9 cellular contexts compared by ENCODE assay signal in genomic region chr1:204150702-204151561, GRCh38. TPM values are rescaled to one million over a fixed set of nuclear protein-coding genes. Genes with fewer than 3 reads are reported as not detected.
DNase-seq lines count a peak whose midpoint lies in the region; ATAC-seq and TF ChIP-seq lines count a peak whose summit lies in the region.
"Had no signal": no experiment of that assay in that cellular context is flagged by ENCODE, and none has a peak within 500 bp of the region (broad histone marks: within the 10 kb centered on the region; RNA-seq: fewer than 3 reads in every experiment).

No MANE protein-coding gene starts in this region.

- H3K23me2 ChIP-seq in H9 (ENCODE audit: insufficient read length, low read depth, low read length, poor library complexity, severe bottlenecking), result peaks cover 6% of the 10 kb centered on the region

- no peaks in the 10 kb centered on the region; the same call in 1 of the 2 replicates for H3K27me3 ChIP-seq in H9 (ENCODE audit: insufficient read depth, low read length)
- peaks cover 0 to 10% (median 0%) of the 10 kb centered on the region in 9 donors for H3K27me3 ChIP-seq in heart left ventricle

- no peak overlapping the region for H4K8ac ChIP-seq in H9 (replicated peaks; ENCODE audit: insufficient read length, low read depth, low read length)

- no peak for TF ChIP-seq POLR2A in heart left ventricle (IDR thresholded peaks at IDR 0.05)

- peak overlapping the region; percentile 79 for H3K4me2 ChIP-seq in H9 (ENCODE audit: insufficient read depth, insufficient read length, low read length)

- H4K5ac ChIP-seq in H9 (ENCODE audit: insufficient read length, low read depth, low read length), result no peak overlapping the region

- CTCF ChIA-PET in activated B cell treated with CpG ODN at 0.5 μM for 24 hours (lab: Charles Lee), result no interaction called here

- no peaks in the 10 kb centered on the region; a peak in 1 of 7 replicates for H3K36me3 Mint-ChIP-seq in H9 (ENCODE audit: insufficient read depth in 1 of 3, low read depth in 3 of 3)
- no peaks in the 10 kb centered on the region for H3K36me3 Mint-ChIP-seq in activated B cell treated with CpG ODN at 0.5 μM for 24 hours (ENCODE audit: low read depth)

- H2AFZ ChIP-seq in H9 (ENCODE audit: low read length), result no peak overlapping the region

- H3K9ac ChIP-seq in H9 (ENCODE audit: extremely low read depth, insufficient read length, low read length), result no peak overlapping the region

- H3K27ac Mint-ChIP-seq in H9, result no peak overlapping the region
- H3K27ac Mint-ChIP-seq in activated B cell treated with CpG ODN at 0.5 μM for 24 hours, result no peak overlapping the region

- H2BK20ac ChIP-seq in H9 (ENCODE audit: low read depth, low read length, poor library complexity, severe bottlenecking), result no peak overlapping the region

- no peak overlapping the region for H3K4ac ChIP-seq in H9 (ENCODE audit: low read depth, low read length)

- no CpG with 5 or more reads among the region's 33 CpGs for WGBS in H9 (ENCODE audit: extremely low coverage, insufficient read length, low lambda C conversion rate)
- 30 to 59% (median 32%) methylated on average over 13 to 33 of the region's 33 CpGs for WGBS in heart left ventricle, 4 donors

- H3K27ac ChIP-seq in H9 (ENCODE audit: insufficient read length, low read depth, low read length), result no peak overlapping the region
- H3K27ac ChIP-seq in heart left ventricle, result peak overlapping the region in 9 of 12 donors; percentile 20 to 78 (median 64)
- H3K27ac ChIP-seq: neutrophil had no signal

- no peak overlapping the region for H2BK5ac ChIP-seq in H9 (ENCODE audit: insufficient read length, low read length)

- TF ChIP-seq CTCF in H9 (conservative IDR thresholded peaks at IDR 0.05) (no peak), activated B cell treated with CpG ODN at 0.5 μM for 24 hours (IDR thresholded peaks at IDR 0.05) (no peak), heart left ventricle (IDR thresholded peaks at IDR 0.05) (no peak), retinal pigment epithelial cell (conservative IDR thresholded peaks at IDR 0.05; ENCODE audit: low read depth, low read length) (no peak)

- H3K4me1 ChIP-seq in H9 (ENCODE audit: insufficient read depth, low read length) (peaks cover 4% of the 10 kb centered on the region; the same call in 1 of the 2 replicates), heart left ventricle (peaks cover 0 to 27% (median 10%) of the 10 kb centered on the region in 12 donors)

- no peaks in the 10 kb centered on the region for H3K79me1 ChIP-seq in H9 (ENCODE audit: insufficient read depth, low read depth, low read length, poor library complexity, severe bottlenecking)

- H3K23ac ChIP-seq in H9 (ENCODE audit: insufficient read length, low read depth, low read length), result no peak overlapping the region

- intact Hi-C loops in activated B cell treated with CpG ODN at 0.5 μM for 24 hours (cut with micrococcal nuclease), result no loop called here
- intact Hi-C loops in heart left ventricle (cut with DNase I), result no loop called here

- ATAC-seq in activated B cell treated with CpG ODN at 0.5 μM for 24 hours (ENCODE audit: low read depth), result peak; percentile 28
- peak in 2 of 4 donors; percentile 23 to 24 for ATAC-seq in heart left ventricle
- ATAC-seq in GM18868 (IDR thresholded peaks at IDR 0.05; ENCODE audit: unreplicated experiment), result no peak
- no peak for ATAC-seq in GM19035 (IDR thresholded peaks at IDR 0.05; ENCODE audit: unreplicated experiment)

- H3K14ac ChIP-seq in H9 (ENCODE audit: insufficient read depth, low read length), result no peak overlapping the region

- H3K9me3 ChIP-seq in H9 (ENCODE audit: control insufficient read depth, low read depth, low read length) (no peaks in the 10 kb centered on the region), heart left ventricle (no peaks in the 10 kb centered on the region)
- H3K9me3 ChIP-seq: neutrophil had no signal

- H3K4me3 ChIP-seq in heart left ventricle, result peak overlapping the region; percentile 42 to 89 (median 70)
- H3K4me3 ChIP-seq in retinal pigment epithelial cell (ENCODE audit: low read length), result peak overlapping the region; percentile 56

- H2BK15ac ChIP-seq in H9 (ENCODE audit: low read depth, low read length), result no peak overlapping the region

- no peaks in the 10 kb centered on the region for H3K36me3 ChIP-seq in heart left ventricle
- H3K36me3 ChIP-seq: neutrophil had no signal

- POLR2A ChIA-PET in activated B cell treated with CpG ODN at 0.5 μM for 24 hours (lab: Charles Lee), result no interaction called here

- no peak overlapping the region for H3K18ac ChIP-seq in H9 (ENCODE audit: insufficient read length, low read depth, low read length)

- H3K79me2 ChIP-seq in H9 (ENCODE audit: insufficient read depth, low read length), result no peaks in the 10 kb centered on the region

- H3K27me3 Mint-ChIP-seq in H9 (ENCODE audit: low read depth), result peaks cover 40% of the 10 kb centered on the region
- H3K27me3 Mint-ChIP-seq in activated B cell treated with CpG ODN at 0.5 μM for 24 hours, result peaks cover 21% of the 10 kb centered on the region

- H3K9me3 Mint-ChIP-seq in H9 (no peaks in the 10 kb centered on the region; a peak in 1 of 5 replicates), activated B cell treated with CpG ODN at 0.5 μM for 24 hours (no peaks in the 10 kb centered on the region)

- no peak overlapping the region for H4K91ac ChIP-seq in H9 (ENCODE audit: insufficient read length, low read depth, low read length)

- H4K20me1 ChIP-seq in H9 (ENCODE audit: control insufficient read depth, insufficient read depth, insufficient read length), result no peaks in the 10 kb centered on the region

- H2BK120ac ChIP-seq in H9 (ENCODE audit: low read depth, low read length, poor library complexity, severe bottlenecking), result no peak overlapping the region

- no peak overlapping the region for H3K56ac ChIP-seq in H9 (ENCODE audit: insufficient read length, low read depth, low read length)

- H3K4me3 Mint-ChIP-seq in H9, result peak overlapping the region; percentile 62 to 74
- H3K4me3 Mint-ChIP-seq in activated B cell treated with CpG ODN at 0.5 μM for 24 hours, result peak overlapping the region; percentile 71

- no peak overlapping the region for H2BK12ac ChIP-seq in H9 (ENCODE audit: insufficient read length, low read depth, low read length)

- DNase-seq in H9 (peak; percentile 51), activated B cell treated with CpG ODN at 0.5 μM for 24 hours (no peak), heart left ventricle (no peak), retinal pigment epithelial cell (ENCODE audit: low read depth) (no peak), MV-4-11 (lab: John Stamatoyannopoulos, UW) (no peak), NCI-H1092 treated with DMSO at 0.1 percent for 48 hours (lab: John Stamatoyannopoulos, UW) (no peak)

- H3T11ph ChIP-seq in H9 (ENCODE audit: low read length), result no peak overlapping the region

- no peak overlapping the region for H2AK5ac ChIP-seq in H9 (ENCODE audit: insufficient read length, low read length)

- H3K4me1 Mint-ChIP-seq in H9, result peaks cover 46 to 52% of the 10 kb centered on the region in 2 experiments
- peaks cover 2% of the 10 kb centered on the region for H3K4me1 Mint-ChIP-seq in activated B cell treated with CpG ODN at 0.5 μM for 24 hours

RNA-seq across cellular contexts. Expression of gene ETNK2, which starts 0.9 kb away (rescaled TPM):
- 17.6 and 18.6 TPM in 2 replicates for total RNA-seq in H9 (2021)
- 0.16 and 0.44 TPM in 2 replicates for total RNA-seq in activated B cell treated with CpG ODN at 0.5 μM for 24 hours
- total RNA-seq in heart left ventricle, result 10 to 100 TPM in 1 of 9 donors, 1 to 10 TPM in 8; 1.1 to 16.3 (median 2.5) TPM
- 1 to 10 TPM; 3.0 to 6.5 TPM for polyA plus RNA-seq in heart left ventricle

RNA-seq across cellular contexts. Expression of gene REN, which starts 15.2 kb away (rescaled TPM):
- total RNA-seq in H9 (2021), result not detected in 2 replicates
- not detected in 2 replicates for total RNA-seq in activated B cell treated with CpG ODN at 0.5 μM for 24 hours
- not detected for total RNA-seq in heart left ventricle
- not detected for polyA plus RNA-seq in heart left ventricle

RNA-seq across cellular contexts. Expression of gene KISS1, which starts 45.4 kb away (rescaled TPM):
- total RNA-seq in H9 (2021) (0.59 and 0.68 TPM in 2 replicates), activated B cell treated with CpG ODN at 0.5 μM for 24 hours (not detected in 2 replicates), heart left ventricle (not detected)
- polyA plus RNA-seq in heart left ventricle, result not detected
